Comparison of ENCODE assay signal across 9 cellular contexts in the genomic region with DNA sequence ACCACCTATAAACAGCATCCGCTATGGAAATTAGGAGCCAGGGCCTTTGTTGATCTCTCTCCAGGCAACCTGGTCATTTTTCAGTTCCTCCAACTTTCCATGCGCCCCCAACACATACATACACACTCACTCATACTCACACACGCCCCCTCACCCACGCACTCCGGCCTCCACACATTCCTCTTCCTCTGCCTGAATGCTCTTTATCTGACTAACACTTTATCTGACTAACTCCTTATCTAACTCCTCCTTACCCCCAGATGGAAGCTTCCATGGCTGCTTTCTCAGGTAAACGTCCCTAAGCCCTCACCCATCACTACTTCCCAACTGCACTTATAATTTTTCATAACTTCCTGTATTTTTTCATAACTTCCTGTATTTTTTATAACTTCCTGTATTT.
DNase-seq lines count a peak whose midpoint lies in the region; FAIRE-seq and TF ChIP-seq lines count a peak whose summit lies in the region.
"Had no signal": no experiment of that assay in that cellular context is flagged by ENCODE, and none has a peak within 500 bp of the region (broad histone marks: within the 10 kb centered on the region; RNA-seq: fewer than 3 reads in every experiment).

No MANE protein-coding gene starts in this region.

- DNase-seq in CMK (ENCODE audit: low read depth), result peak; percentile 40
- peak; percentile 83 for DNase-seq in RCC 7860 (ENCODE audit: low spot score)
- DNase-seq in adipocyte (ENCODE audit: low read depth), result peak; percentile 37
- no peak for DNase-seq in DMS53 (lab: John Stamatoyannopoulos, UW)
- no peak for DNase-seq in amygdala (lab: John Stamatoyannopoulos, UW)
- DNase-seq in OCI-M2 (lab: John Stamatoyannopoulos, UW; ENCODE audit: unreplicated experiment), result no peak
- DNase-seq in HPDE6-E6E7 (ENCODE audit: extremely low spot score), result no peak
- DNase-seq: ovary had no signal

- H3K9ac ChIP-seq in adipocyte (ENCODE audit: low read length), result no peak overlapping the region

- TF ChIP-seq CTCF in neutrophil (IDR thresholded peaks at IDR 0.05), result no peak

- no peak overlapping the region for H3K4me3 ChIP-seq in adipocyte (ENCODE audit: low read length)
- H3K4me3 ChIP-seq in neutrophil (ENCODE audit: low read depth in 1 of 2, low read length in 1 of 2), result peak overlapping the region; percentile 64 to 72
- H3K4me3 ChIP-seq: ovary had no signal

- H3K9me3 ChIP-seq in adipocyte (ENCODE audit: control insufficient read depth, low read length), result no peaks in the 10 kb centered on the region
- no peaks in the 10 kb centered on the region for H3K9me3 ChIP-seq in neutrophil
- H3K9me3 ChIP-seq: ovary had no signal

- no peaks in the 10 kb centered on the region for H3K27me3 ChIP-seq in adipocyte (replicated peaks; ENCODE audit: control insufficient read depth, insufficient read depth, low read length)
- H3K27me3 ChIP-seq in neutrophil, result no peaks in the 10 kb centered on the region
- H3K27me3 ChIP-seq: ovary had no signal

- peak; percentile 8 for FAIRE-seq in RCC 7860 (lab: Jason Lieb, UNC)

- H3K36me3 ChIP-seq in adipocyte (ENCODE audit: control insufficient read depth, insufficient read depth, low read length, severe bottlenecking) (no peaks in the 10 kb centered on the region), neutrophil (peaks cover 12% of the 10 kb centered on the region)
- H3K36me3 ChIP-seq: ovary had no signal

- H3K4me1 ChIP-seq in adipocyte (ENCODE audit: control insufficient read depth, insufficient read depth, low read length) (peaks cover 19% of the 10 kb centered on the region), neutrophil (ENCODE audit: control insufficient read depth in 1 of 2, insufficient read depth in 1 of 2, low read depth in 1 of 2, low read length in 1 of 2) (peaks cover 72 to 78% of the 10 kb centered on the region in 2 experiments)

- peak overlapping the region; percentile 97 for H3K27ac ChIP-seq in neutrophil
- H3K27ac ChIP-seq: ovary had no signal

Comparison
In these comparisons a context has a peak if more than half of its experiments do, and no peak if none do; other contexts are left out.
1. DNase-seq: peak in CMK (single experiment), RCC 7860 (single experiment) and adipocyte (single experiment); none in DMS53 (single experiment), amygdala (0 of 56), OCI-M2 (single experiment) and HPDE6-E6E7 (single experiment).